ENCODE assay signal across 23 cellular contexts in genomic region chr2:120330946-120331822, GRCh38. TPM values are rescaled to one million over a fixed set of nuclear protein-coding genes. Genes with fewer than 3 reads are reported as not detected.
A peak's percentile ranks its signal among the peaks of the same experiment; 100 is the strongest.
DNase-seq lines count a peak whose midpoint lies in the region; ATAC-seq lines count a peak whose summit lies in the region.
"Had no signal": no experiment of that assay in that cellular context is flagged by ENCODE, and none has a peak within 500 bp of the region (broad histone marks: within the 10 kb centered on the region; RNA-seq: fewer than 3 reads in every experiment).

No MANE protein-coding gene starts in this region.

- H3K9me3 Mint-ChIP-seq in immature natural killer cell = no peaks in the 10 kb centered on the region
- H3K9me3 Mint-ChIP-seq: natural killer cell treated with Interleukin-12 subunit alpha and Interleukin-12 subunit beta and Interleukin-15 and Interleukin-18, amount 100 ng/mL, for 72 hours had no signal

- H3K27ac Mint-ChIP-seq in immature natural killer cell = no peak overlapping the region
- H3K27ac Mint-ChIP-seq: GM23338; natural killer cell treated with Interleukin-12 subunit alpha and Interleukin-12 subunit beta and Interleukin-15 and Interleukin-18, amount 100 ng/mL, for 72 hours had no signal

- peaks cover 2 to 7% (median 5%) of the 10 kb centered on the region in 3 donors for H3K27me3 Mint-ChIP-seq in immature natural killer cell (ENCODE audit: low read depth in 3 of 3)

- intact Hi-C loops in left colon (cut with DNase I, micrococcal nuclease) = loop anchor here in 1 of 2 donors (10.0 kb wide), 1 partner anchor 744 kb away; no protein-coding TSS in a partner anchor

- no peaks in the 10 kb centered on the region for H3K4me1 Mint-ChIP-seq in immature natural killer cell

- peak; percentile 59 to 75 for DNase-seq in NCI-H526 (lab: John Stamatoyannopoulos, UW)
- no peak for DNase-seq in immature natural killer cell
- DNase-seq in left colon = no peak
- no peak for DNase-seq in stimulated activated CD4-positive, alpha-beta T cell treated with anti-CD3 and anti-CD28 coated beads, Interleukin-4, amount 100 ng/mL, for 24 hours
- DNase-seq in activated CD8-positive, alpha-beta memory T cell treated with anti-CD3 and anti-CD28 coated beads, Interleukin-2, amount 50 U/mL, for 48 hours = no peak
- DNase-seq: activated CD4-positive, alpha-beta T cell treated with anti-CD3 and anti-CD28 coated beads, Interleukin-2, amount 50 U/mL, for 48 hours; activated gamma-delta T cell treated with Interleukin-2 at 50 U/mL for 16 hours; activated T-cell treated with anti-CD3 and anti-CD28 coated beads for 4 hours; AML-193; Calu3; colonic mucosa; NCI-H1092 treated with DMSO at 0.1 percent for 48 hours; NCI-H2081 treated with DMSO at 0.1 percent for 48 hours; NCI-H510A treated with DMSO at 0.1 percent for 48 hours; PC-3; stimulated activated CD4-positive, alpha-beta T cell treated with anti-CD3 and anti-CD28 coated beads, Interleukin-2, amount 100 ng/mL, for 48 hours; T-helper 2 cell had no signal

- no peaks in the 10 kb centered on the region for H3K36me3 Mint-ChIP-seq in immature natural killer cell
- H3K36me3 Mint-ChIP-seq: natural killer cell treated with Interleukin-12 subunit alpha and Interleukin-12 subunit beta and Interleukin-15 and Interleukin-18, amount 100 ng/mL, for 72 hours had no signal

- ATAC-seq in GM18498 (IDR thresholded peaks at IDR 0.05; ENCODE audit: unreplicated experiment) (peak; percentile 54), GM19438 (IDR thresholded peaks at IDR 0.05; ENCODE audit: low read depth, unreplicated experiment) (peak; percentile 54), esophagus mucosa (peak; percentile 50), left colon (no peak)
- ATAC-seq: GM23338, K562, PC-3 had no signal

- no peak overlapping the region for H3K4me3 Mint-ChIP-seq in immature natural killer cell
- H3K4me3 Mint-ChIP-seq: GM23338; natural killer cell treated with Interleukin-12 subunit alpha and Interleukin-12 subunit beta and Interleukin-15 and Interleukin-18, amount 100 ng/mL, for 72 hours had no signal

RNA-seq across cellular contexts. Expression of gene INHBB, which starts 14.8 kb away (rescaled TPM):
- total RNA-seq in esophagus mucosa (0.72 TPM), left colon (under 1 TPM; 0.47 to 0.98 TPM)
- polyA plus RNA-seq in immature natural killer cell = not detected
- total RNA-seq: Calu3; K562; natural killer cell treated with Interleukin-12 subunit alpha and Interleukin-12 subunit beta and Interleukin-15 and Interleukin-18, amount 100 ng/mL, for 72 hours had no signal
- polyA plus RNA-seq: GM23338, K562 had no signal

Comparison
In these comparisons a context has a peak if more than half of its experiments do, and no peak if none do; other contexts are left out.
1. DNase-seq: peak in NCI-H526 (2 of 2); none in immature natural killer cell (0 of 3), left colon (0 of 2), stimulated activated CD4-positive, alpha-beta T cell treated with anti-CD3 and anti-CD28 coated beads, Interleukin-4, amount 100 ng/mL, for 24 hours (single experiment) and activated CD8-positive, alpha-beta memory T cell treated with anti-CD3 and anti-CD28 coated beads, Interleukin-2, amount 50 U/mL, for 48 hours (single experiment).